ENCODE assay signal across 26 cellular contexts in genomic region chr1:227741166-227741870, GRCh38. TPM values are rescaled to one million over a fixed set of nuclear protein-coding genes. Genes with fewer than 3 reads are reported as not detected.
DNase-seq lines count a peak whose midpoint lies in the region; ATAC-seq, FAIRE-seq and TF ChIP-seq lines count a peak whose summit lies in the region.
"Had no signal": no experiment of that assay in that cellular context is flagged by ENCODE, and none has a peak within 500 bp of the region (broad histone marks: within the 10 kb centered on the region; RNA-seq: fewer than 3 reads in every experiment).

No MANE protein-coding gene starts in this region.

- no peaks in the 10 kb centered on the region for H3K9me3 Mint-ChIP-seq in CD4-positive, alpha-beta memory T cell
- no peaks in the 10 kb centered on the region for H3K9me3 Mint-ChIP-seq in GM23338
- no peaks in the 10 kb centered on the region for H3K9me3 Mint-ChIP-seq in endodermal cell
- H3K9me3 Mint-ChIP-seq: activated naive CD8-positive, alpha-beta T cell treated with anti-CD3 and anti-CD28 coated beads for 36 hours had no signal

- ATAC-seq in GM23338 = no peak
- ATAC-seq: left colon, sciatic nerve had no signal

- H3K36me3 Mint-ChIP-seq in CD4-positive, alpha-beta memory T cell = peaks cover 0 to 2% of the 10 kb centered on the region in 2 donors
- H3K36me3 Mint-ChIP-seq in GM23338 (ENCODE audit: low read depth) (peaks cover 3% of the 10 kb centered on the region; the same call in 1 of the 3 replicates), endodermal cell (ENCODE audit: low read depth) (peaks cover 15% of the 10 kb centered on the region)

- H3K27me3 ChIP-seq in CD4-positive, alpha-beta memory T cell (ENCODE audit: insufficient read depth, low read length) = no peaks in the 10 kb centered on the region
- H3K27me3 ChIP-seq in GM23338 (ENCODE audit: insufficient read depth) (no peaks in the 10 kb centered on the region), endodermal cell (ENCODE audit: control insufficient read depth, insufficient read depth, low read length, poor library complexity, severe bottlenecking) (no peaks in the 10 kb centered on the region), ovary (no peaks in the 10 kb centered on the region)
- H3K27me3 ChIP-seq: BLaER1, breast epithelium, SJSA1, tibial nerve had no signal

- CTCF ChIA-PET in CD4-positive, alpha-beta memory T cell (lab: Charles Lee; ENCODE audit: partially characterized antibody) = no interaction called here

- no peak overlapping the region for H3K9ac ChIP-seq in endodermal cell (ENCODE audit: extremely low read depth, low read length, poor library complexity, severe bottlenecking)
- H3K9ac ChIP-seq: BLaER1 had no signal

- no peaks in the 10 kb centered on the region for H3K9me2 ChIP-seq in GM23338 (ENCODE audit: insufficient read depth)

- DNase-seq in CD4-positive, alpha-beta memory T cell = no peak
- DNase-seq in GM23338 (ENCODE audit: low spot score) = no peak
- no peak for DNase-seq in endodermal cell
- DNase-seq in ovary = peak in 3 of 5 donors; percentile 17 to 28 (median 24)
- no peak for DNase-seq in NAMALWA (ENCODE audit: low spot score)
- DNase-seq in NCI-H1436 (lab: John Stamatoyannopoulos, UW) = no peak
- DNase-seq in frontal cortex (ENCODE audit: low spot score in 2 of 2) = no peak
- DNase-seq: activated CD4-positive, CD25-positive, alpha-beta regulatory T cell; activated effector memory CD4-positive, alpha-beta T cell treated with Interleukin-2 at 50 U/mL for 16 hours; activated naive CD8-positive, alpha-beta T cell treated with anti-CD3 and anti-CD28 coated beads for 36 hours; anterior cingulate cortex; DND-41; GF-D8; hippocampal formation; left colon; NCI-H1092; NCI-H187 treated with DMSO at 0.1 percent for 48 hours; NCI-H2171; stimulated activated CD4-positive, alpha-beta T cell treated with anti-CD3 and anti-CD28 coated beads, Interleukin-12 subunit alpha, Interleukin-12 subunit beta, amount 100 ng/mL, for 4 hours; stimulated activated CD4-positive, alpha-beta T cell treated with anti-CD3 and anti-CD28 coated beads, Interleukin-4, amount 100 ng/mL, for 1 hour had no signal

- H3K4me3 Mint-ChIP-seq in CD4-positive, alpha-beta memory T cell = peak overlapping the region in 1 of 8 donors; percentile 35
- H3K4me3 Mint-ChIP-seq in GM23338 (no peak overlapping the region; the same call in 2 of the 3 replicates), endodermal cell (no peak overlapping the region)
- H3K4me3 Mint-ChIP-seq: activated naive CD8-positive, alpha-beta T cell treated with anti-CD3 and anti-CD28 coated beads for 36 hours had no signal

- H3K36me3 ChIP-seq in CD4-positive, alpha-beta memory T cell (ENCODE audit: insufficient read depth, low read length) = peaks cover 4% of the 10 kb centered on the region
- no peaks in the 10 kb centered on the region for H3K36me3 ChIP-seq in GM23338 (ENCODE audit: insufficient read depth)
- no peaks in the 10 kb centered on the region for H3K36me3 ChIP-seq in endodermal cell (ENCODE audit: control insufficient read depth, insufficient read depth, low read length)
- no peaks in the 10 kb centered on the region for H3K36me3 ChIP-seq in ovary
- H3K36me3 ChIP-seq: breast epithelium, prostate gland had no signal

- no peak for FAIRE-seq in frontal cortex (lab: Jason Lieb, UNC)

- TF ChIP-seq POLR2A in ovary (IDR thresholded peaks at IDR 0.05) = no peak

- H3K27me3 Mint-ChIP-seq in CD4-positive, alpha-beta memory T cell = peaks cover 0 to 1% of the 10 kb centered on the region in 2 donors
- H3K27me3 Mint-ChIP-seq in GM23338 (ENCODE audit: insufficient read depth, low read depth, poor library complexity) = peaks cover 11% of the 10 kb centered on the region
- H3K27me3 Mint-ChIP-seq in endodermal cell (ENCODE audit: insufficient read depth) = no peaks in the 10 kb centered on the region
- H3K27me3 Mint-ChIP-seq: activated naive CD8-positive, alpha-beta T cell treated with anti-CD3 and anti-CD28 coated beads for 36 hours had no signal

- H3K4me1 Mint-ChIP-seq in CD4-positive, alpha-beta memory T cell = peaks cover 35 to 79% (median 59%) of the 10 kb centered on the region in 4 donors
- H3K4me1 Mint-ChIP-seq in GM23338 = peaks cover 13% of the 10 kb centered on the region
- no peaks in the 10 kb centered on the region for H3K4me1 Mint-ChIP-seq in endodermal cell

- no peak for TF ChIP-seq EP300 in ovary (IDR thresholded peaks at IDR 0.05)

- intact Hi-C loops in CD4-positive, alpha-beta memory T cell (cut with micrococcal nuclease) = no loop called here
- intact Hi-C loops in ovary (cut with DNase I) = no loop called here

- peak overlapping the region in 4 of 7 donors; percentile 43 to 94 (median 64) for H3K27ac Mint-ChIP-seq in CD4-positive, alpha-beta memory T cell
- H3K27ac Mint-ChIP-seq in GM23338 (peak overlapping the region; percentile 82; the same call in 1 of the 2 replicates), endodermal cell (peak overlapping the region; percentile 45)
- H3K27ac Mint-ChIP-seq: activated naive CD8-positive, alpha-beta T cell treated with anti-CD3 and anti-CD28 coated beads for 36 hours had no signal

- no peak overlapping the region for H3K4me2 ChIP-seq in GM23338
- H3K4me2 ChIP-seq: BLaER1 had no signal

- no peak overlapping the region for H2AFZ ChIP-seq in GM23338

- peaks cover 90% of the 10 kb centered on the region for H3K79me2 ChIP-seq in GM23338 (replicated peaks; ENCODE audit: insufficient read depth)

- H3K4me3 ChIP-seq in CD4-positive, alpha-beta memory T cell (ENCODE audit: low read length in 2 of 2) = no peak overlapping the region
- H3K4me3 ChIP-seq in GM23338 (no peak overlapping the region), endodermal cell (ENCODE audit: low read length) (no peak overlapping the region), ovary (no peak overlapping the region)
- H3K4me3 ChIP-seq: BLaER1, breast epithelium, prostate gland, SJSA1, tibial nerve had no signal

- TF ChIP-seq CTCF in GM23338 (conservative IDR thresholded peaks at IDR 0.05; ENCODE audit: low read depth in 2 of 2) (no peak), endodermal cell (conservative IDR thresholded peaks at IDR 0.05) (no peak), ovary (IDR thresholded peaks at IDR 0.05) (no peak)

- 95 to 96% methylated on average over 9 to 17 of the region's 17 CpGs for WGBS in endodermal cell (ENCODE audit: insufficient coverage in 1 of 2, insufficient read length in 1 of 2), 2 experiments
- 71 to 80% (median 77%) methylated on average over 17 of the region's 17 CpGs for WGBS in ovary, 3 donors

- POLR2A ChIA-PET in CD4-positive, alpha-beta memory T cell (lab: Charles Lee; ENCODE audit: partially characterized antibody) = no interaction called here

- H3K9me3 ChIP-seq in CD4-positive, alpha-beta memory T cell (ENCODE audit: control insufficient read depth in 1 of 2, low read length in 2 of 2) = no peaks in the 10 kb centered on the region
- H3K9me3 ChIP-seq in endodermal cell (ENCODE audit: control insufficient read depth, low read length) (no peaks in the 10 kb centered on the region), ovary (no peaks in the 10 kb centered on the region)
- H3K9me3 ChIP-seq: BLaER1, breast epithelium, prostate gland, tibial nerve had no signal

- H4K20me1 ChIP-seq in GM23338 (replicated peaks; ENCODE audit: insufficient read depth) = peaks cover 22% of the 10 kb centered on the region

- H3F3A ChIP-seq in GM23338 (replicated peaks; ENCODE audit: low read depth) = no peaks in the 10 kb centered on the region

- H3K27ac ChIP-seq in CD4-positive, alpha-beta memory T cell (ENCODE audit: low read depth, low read length) = no peak overlapping the region
- H3K27ac ChIP-seq in GM23338 (ENCODE audit: low read depth) (no peak overlapping the region), endodermal cell (ENCODE audit: low read depth, low read length) (no peak overlapping the region), ovary (peak overlapping the region in 1 of 2 donors; percentile 20)
- H3K27ac ChIP-seq: BLaER1, prostate gland, SJSA1, tibial nerve had no signal

- peaks cover 39% of the 10 kb centered on the region for H3K4me1 ChIP-seq in CD4-positive, alpha-beta memory T cell (ENCODE audit: insufficient read depth, low read length)
- H3K4me1 ChIP-seq in GM23338 (ENCODE audit: insufficient read depth) (no peaks in the 10 kb centered on the region), endodermal cell (ENCODE audit: control insufficient read depth, insufficient read depth, low read length) (no peaks in the 10 kb centered on the region), ovary (ENCODE audit: insufficient read depth) (peaks cover 21% of the 10 kb centered on the region)
- H3K4me1 ChIP-seq: breast epithelium, SJSA1 had no signal

TF ChIP-seq in GM23338, 12 proteins besides CTCF, POLR2A, EP300 and RAD21 (continues in another document):
- TF ChIP-seq ZNF114 (CRISPR knock-in tag; IDR thresholded peaks at IDR 0.05) = no peak

RNA-seq across cellular contexts. Expression of gene SNAP47, which starts 6.1 kb away (rescaled TPM):
- 10 to 100 TPM; 27.0 to 30.5 TPM for total RNA-seq in CD4-positive, alpha-beta memory T cell
- 10 to 100 TPM; 46.6 to 53.6 TPM for polyA plus RNA-seq in CD4-positive, alpha-beta memory T cell
- total RNA-seq in GM23338 (2014; rRNA removed; shearing (Covaris generic)) = 48.0 and 51.8 TPM in 2 replicates
- polyA plus RNA-seq in GM23338 (2016; fragmentation: Nextera tagmentation; extraction: Ambion mirVana) = 17.8 and 19.5 TPM in 2 replicates
- 10 to 100 TPM; 42.5 to 46.6 TPM for total RNA-seq in endodermal cell
- polyA plus RNA-seq in endodermal cell (2013, experiment 1 of 2) = 41.3 TPM
- 37.0 TPM for polyA plus RNA-seq in endodermal cell (2013, experiment 2 of 2)
- 100 to 1,000 TPM in 4 of 7 donors, 10 to 100 TPM in 3; 63.5 to 135 (median 106) TPM for total RNA-seq in ovary
- polyA plus RNA-seq in ovary = 10 to 100 TPM; 43.5 to 74.9 TPM
- total RNA-seq in frontal cortex = 70.5 TPM

RNA-seq across cellular contexts. Expression of gene JMJD4, which starts 6.2 kb away (rescaled TPM):
- total RNA-seq in CD4-positive, alpha-beta memory T cell = 10 to 100 TPM; 32.4 to 34.1 TPM
- polyA plus RNA-seq in CD4-positive, alpha-beta memory T cell = 10 to 100 TPM; 22.6 to 26.9 TPM
- 17.7 and 17.9 TPM in 2 replicates for total RNA-seq in GM23338 (2014; rRNA removed; shearing (Covaris generic))
- polyA plus RNA-seq in GM23338 (2016; fragmentation: Nextera tagmentation; extraction: Ambion mirVana) (11.5 and 11.6 TPM in 2 replicates), ovary (10 to 100 TPM in 1 of 2 donors, 1 to 10 TPM in 1; 5.9 to 19.9 TPM)
- total RNA-seq in endodermal cell (10 to 100 TPM; 19.4 to 21.8 TPM), ovary (10 to 100 TPM; 23.9 to 28.9 (median 26.4) TPM), frontal cortex (15.9 TPM)
- 14.3 TPM for polyA plus RNA-seq in endodermal cell (2013, experiment 1 of 2)
- 13.4 TPM for polyA plus RNA-seq in endodermal cell (2013, experiment 2 of 2)

Comparison
In these comparisons a context has a peak if more than half of its experiments do, and no peak if none do; other contexts are left out.
1. DNase-seq: peak in ovary (3 of 5); none in CD4-positive, alpha-beta memory T cell (0 of 5), GM23338 (single experiment), endodermal cell (single experiment), NAMALWA (single experiment), NCI-H1436 (single experiment) and frontal cortex (0 of 2).
2. Peak in every context shown above with its lines, with median percentiles within 50 percentile points of each other: H3K27ac Mint-ChIP-seq.